In the genomic region with DNA sequence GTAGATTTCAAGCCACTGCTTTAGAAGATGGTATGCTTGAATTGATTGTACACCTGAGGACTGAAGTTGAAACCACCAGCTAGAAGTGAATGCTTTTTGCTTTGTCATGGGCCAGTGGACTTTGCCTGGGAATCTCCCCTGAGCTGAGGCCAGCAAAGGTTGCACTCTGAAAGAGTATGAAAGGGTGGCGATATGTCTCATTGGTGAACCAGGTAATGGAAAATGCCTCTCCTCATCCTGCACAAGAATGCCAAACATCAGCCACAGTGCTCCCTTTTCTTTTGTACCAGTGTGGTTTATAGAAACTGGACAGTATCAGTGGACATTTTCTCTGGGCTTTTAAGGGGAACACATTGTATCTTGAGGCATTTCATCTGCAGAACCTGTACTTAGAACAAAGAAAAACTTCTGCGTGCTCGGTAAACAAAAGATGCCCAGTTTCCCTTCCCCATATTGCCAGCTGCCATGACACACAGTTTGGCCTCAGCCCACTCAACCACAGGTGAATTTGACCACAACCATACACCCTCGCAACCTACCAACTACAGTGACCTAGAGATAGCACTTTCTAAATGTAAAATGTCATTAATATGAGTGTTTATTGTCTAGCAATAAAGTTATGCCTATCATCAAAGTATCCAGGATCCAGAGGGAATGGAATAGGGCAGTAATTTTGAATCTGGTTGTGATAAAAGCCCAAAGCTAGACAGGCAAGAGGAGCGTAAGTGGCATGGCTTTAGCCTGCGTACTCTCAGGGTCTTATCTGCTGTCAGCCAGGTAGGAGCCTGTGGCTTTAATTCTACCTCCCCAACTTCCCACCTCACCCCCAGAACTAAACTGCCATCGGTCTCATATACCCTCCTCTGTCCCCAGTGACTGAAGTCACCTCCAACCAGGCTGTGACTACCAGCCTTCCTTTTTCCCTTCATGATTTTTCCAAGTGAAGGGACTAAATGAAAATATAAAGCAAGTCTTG, we compare ENCODE assay signal across 1 cellular context.
TF ChIP-seq lines count a peak whose summit lies in the region.

No MANE protein-coding gene starts in this region.

TF ChIP-seq in GM12878, 131 proteins besides CTCF, POLR2A, EP300 and RAD21 (continued from another document and continues in another):
- TF ChIP-seq, protein P1, sequence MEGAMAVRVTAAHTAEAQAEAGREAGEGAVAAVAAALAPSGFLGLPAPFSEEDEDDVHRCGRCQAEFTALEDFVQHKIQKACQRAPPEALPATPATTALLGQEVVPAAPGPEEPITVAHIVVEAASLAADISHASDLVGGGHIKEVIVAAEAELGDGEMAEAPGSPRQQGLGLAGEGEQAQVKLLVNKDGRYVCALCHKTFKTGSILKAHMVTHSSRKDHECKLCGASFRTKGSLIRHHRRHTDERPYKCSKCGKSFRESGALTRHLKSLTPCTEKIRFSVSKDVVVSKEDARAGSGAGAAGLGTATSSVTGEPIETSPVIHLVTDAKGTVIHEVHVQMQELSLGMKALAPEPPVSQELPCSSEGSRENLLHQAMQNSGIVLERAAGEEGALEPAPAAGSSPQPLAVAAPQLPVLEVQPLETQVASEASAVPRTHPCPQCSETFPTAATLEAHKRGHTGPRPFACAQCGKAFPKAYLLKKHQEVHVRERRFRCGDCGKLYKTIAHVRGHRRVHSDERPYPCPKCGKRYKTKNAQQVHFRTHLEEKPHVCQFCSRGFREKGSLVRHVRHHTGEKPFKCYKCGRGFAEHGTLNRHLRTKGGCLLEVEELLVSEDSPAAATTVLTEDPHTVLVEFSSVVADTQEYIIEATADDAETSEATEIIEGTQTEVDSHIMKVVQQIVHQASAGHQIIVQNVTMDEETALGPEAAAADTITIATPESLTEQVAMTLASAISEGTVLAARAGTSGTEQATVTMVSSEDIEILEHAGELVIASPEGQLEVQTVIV (IDR thresholded peaks at IDR 0.05; ENCODE audit: borderline replicate concordance, partially characterized antibody), result no peak
- TF ChIP-seq SMARCA5 (IDR thresholded peaks at IDR 0.05), result peak; percentile 49; the same call in 1 of the 2 replicates
- TF ChIP-seq, protein P2, sequence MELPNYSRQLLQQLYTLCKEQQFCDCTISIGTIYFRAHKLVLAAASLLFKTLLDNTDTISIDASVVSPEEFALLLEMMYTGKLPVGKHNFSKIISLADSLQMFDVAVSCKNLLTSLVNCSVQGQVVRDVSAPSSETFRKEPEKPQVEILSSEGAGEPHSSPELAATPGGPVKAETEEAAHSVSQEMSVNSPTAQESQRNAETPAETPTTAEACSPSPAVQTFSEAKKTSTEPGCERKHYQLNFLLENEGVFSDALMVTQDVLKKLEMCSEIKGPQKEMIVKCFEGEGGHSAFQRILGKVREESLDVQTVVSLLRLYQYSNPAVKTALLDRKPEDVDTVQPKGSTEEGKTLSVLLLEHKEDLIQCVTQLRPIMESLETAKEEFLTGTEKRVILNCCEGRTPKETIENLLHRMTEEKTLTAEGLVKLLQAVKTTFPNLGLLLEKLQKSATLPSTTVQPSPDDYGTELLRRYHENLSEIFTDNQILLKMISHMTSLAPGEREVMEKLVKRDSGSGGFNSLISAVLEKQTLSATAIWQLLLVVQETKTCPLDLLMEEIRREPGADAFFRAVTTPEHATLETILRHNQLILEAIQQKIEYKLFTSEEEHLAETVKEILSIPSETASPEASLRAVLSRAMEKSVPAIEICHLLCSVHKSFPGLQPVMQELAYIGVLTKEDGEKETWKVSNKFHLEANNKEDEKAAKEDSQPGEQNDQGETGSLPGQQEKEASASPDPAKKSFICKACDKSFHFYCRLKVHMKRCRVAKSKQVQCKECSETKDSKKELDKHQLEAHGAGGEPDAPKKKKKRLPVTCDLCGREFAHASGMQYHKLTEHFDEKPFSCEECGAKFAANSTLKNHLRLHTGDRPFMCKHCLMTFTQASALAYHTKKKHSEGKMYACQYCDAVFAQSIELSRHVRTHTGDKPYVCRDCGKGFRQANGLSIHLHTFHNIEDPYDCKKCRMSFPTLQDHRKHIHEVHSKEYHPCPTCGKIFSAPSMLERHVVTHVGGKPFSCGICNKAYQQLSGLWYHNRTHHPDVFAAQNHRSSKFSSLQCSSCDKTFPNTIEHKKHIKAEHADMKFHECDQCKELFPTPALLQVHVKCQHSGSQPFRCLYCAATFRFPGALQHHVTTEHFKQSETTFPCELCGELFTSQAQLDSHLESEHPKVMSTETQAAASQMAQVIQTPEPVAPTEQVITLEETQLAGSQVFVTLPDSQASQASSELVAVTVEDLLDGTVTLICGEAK (IDR thresholded peaks at IDR 0.05; ENCODE audit: borderline replicate concordance), result peak; percentile 82; the same call in 1 of the 2 replicates
- TF ChIP-seq, protein P3, sequence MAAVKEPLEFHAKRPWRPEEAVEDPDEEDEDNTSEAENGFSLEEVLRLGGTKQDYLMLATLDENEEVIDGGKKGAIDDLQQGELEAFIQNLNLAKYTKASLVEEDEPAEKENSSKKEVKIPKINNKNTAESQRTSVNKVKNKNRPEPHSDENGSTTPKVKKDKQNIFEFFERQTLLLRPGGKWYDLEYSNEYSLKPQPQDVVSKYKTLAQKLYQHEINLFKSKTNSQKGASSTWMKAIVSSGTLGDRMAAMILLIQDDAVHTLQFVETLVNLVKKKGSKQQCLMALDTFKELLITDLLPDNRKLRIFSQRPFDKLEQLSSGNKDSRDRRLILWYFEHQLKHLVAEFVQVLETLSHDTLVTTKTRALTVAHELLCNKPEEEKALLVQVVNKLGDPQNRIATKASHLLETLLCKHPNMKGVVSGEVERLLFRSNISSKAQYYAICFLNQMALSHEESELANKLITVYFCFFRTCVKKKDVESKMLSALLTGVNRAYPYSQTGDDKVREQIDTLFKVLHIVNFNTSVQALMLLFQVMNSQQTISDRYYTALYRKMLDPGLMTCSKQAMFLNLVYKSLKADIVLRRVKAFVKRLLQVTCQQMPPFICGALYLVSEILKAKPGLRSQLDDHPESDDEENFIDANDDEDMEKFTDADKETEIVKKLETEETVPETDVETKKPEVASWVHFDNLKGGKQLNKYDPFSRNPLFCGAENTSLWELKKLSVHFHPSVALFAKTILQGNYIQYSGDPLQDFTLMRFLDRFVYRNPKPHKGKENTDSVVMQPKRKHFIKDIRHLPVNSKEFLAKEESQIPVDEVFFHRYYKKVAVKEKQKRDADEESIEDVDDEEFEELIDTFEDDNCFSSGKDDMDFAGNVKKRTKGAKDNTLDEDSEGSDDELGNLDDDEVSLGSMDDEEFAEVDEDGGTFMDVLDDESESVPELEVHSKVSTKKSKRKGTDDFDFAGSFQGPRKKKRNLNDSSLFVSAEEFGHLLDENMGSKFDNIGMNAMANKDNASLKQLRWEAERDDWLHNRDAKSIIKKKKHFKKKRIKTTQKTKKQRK (IDR thresholded peaks at IDR 0.05; ENCODE audit: low read depth, low read length), result no peak
- TF ChIP-seq IRF4 (IDR thresholded peaks at IDR 0.05; ENCODE audit: low read depth, low read length), result peak; percentile 87
- TF ChIP-seq MYC (IDR thresholded peaks at IDR 0.05; ENCODE audit: insufficient read depth, insufficient read length, insufficient replicate concordance, low read length, severe bottlenecking), result no peak
- TF ChIP-seq ZZZ3 (IDR thresholded peaks at IDR 0.05; ENCODE audit: control insufficient read depth, insufficient read length, low read depth), result no peak
- TF ChIP-seq CHD1 (IDR thresholded peaks at IDR 0.05; ENCODE audit: low read depth, low read length), result no peak
- no peak for TF ChIP-seq SIN3A (IDR thresholded peaks at IDR 0.05; ENCODE audit: low read depth, low read length)
- TF ChIP-seq, protein P4, sequence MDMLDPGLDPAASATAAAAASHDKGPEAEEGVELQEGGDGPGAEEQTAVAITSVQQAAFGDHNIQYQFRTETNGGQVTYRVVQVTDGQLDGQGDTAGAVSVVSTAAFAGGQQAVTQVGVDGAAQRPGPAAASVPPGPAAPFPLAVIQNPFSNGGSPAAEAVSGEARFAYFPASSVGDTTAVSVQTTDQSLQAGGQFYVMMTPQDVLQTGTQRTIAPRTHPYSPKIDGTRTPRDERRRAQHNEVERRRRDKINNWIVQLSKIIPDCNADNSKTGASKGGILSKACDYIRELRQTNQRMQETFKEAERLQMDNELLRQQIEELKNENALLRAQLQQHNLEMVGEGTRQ (IDR thresholded peaks at IDR 0.05; ENCODE audit: borderline replicate concordance, low read depth, low read length), result no peak
- peak; percentile 89 for TF ChIP-seq BMI1 (IDR thresholded peaks at IDR 0.05; ENCODE audit: borderline replicate concordance)
- peak; percentile 77 for TF ChIP-seq MEF2A (IDR thresholded peaks at IDR 0.05; ENCODE audit: insufficient read depth, low read depth, low read length)
- TF ChIP-seq CEBPB (IDR thresholded peaks at IDR 0.05; ENCODE audit: borderline replicate concordance in 1 of 2, low read depth in 2 of 2, low read length in 2 of 2), result peak in 1 of 2 experiments; percentile 64; a peak in 1 of 4 replicates
- TF ChIP-seq SRF (IDR thresholded peaks at IDR 0.05; ENCODE audit: low read depth in 2 of 2, low read length in 2 of 2), result no peak
- peak; percentile 57; the same call in 1 of the 2 replicates for TF ChIP-seq RAD51 (IDR thresholded peaks at IDR 0.05)
- peak; percentile 65 for TF ChIP-seq JUNB (IDR thresholded peaks at IDR 0.05)
- TF ChIP-seq, protein P5, sequence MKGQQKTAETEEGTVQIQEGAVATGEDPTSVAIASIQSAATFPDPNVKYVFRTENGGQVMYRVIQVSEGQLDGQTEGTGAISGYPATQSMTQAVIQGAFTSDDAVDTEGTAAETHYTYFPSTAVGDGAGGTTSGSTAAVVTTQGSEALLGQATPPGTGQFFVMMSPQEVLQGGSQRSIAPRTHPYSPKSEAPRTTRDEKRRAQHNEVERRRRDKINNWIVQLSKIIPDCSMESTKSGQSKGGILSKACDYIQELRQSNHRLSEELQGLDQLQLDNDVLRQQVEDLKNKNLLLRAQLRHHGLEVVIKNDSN (IDR thresholded peaks at IDR 0.05; ENCODE audit: borderline replicate concordance, extremely low read length, insufficient read depth, low read depth, low read length), result no peak
- peak; percentile 72 to 74 for TF ChIP-seq BHLHE40 (IDR thresholded peaks at IDR 0.05; ENCODE audit: borderline replicate concordance in 1 of 2, low read depth in 2 of 2, low read length in 1 of 2)
- no peak for TF ChIP-seq YBX1 (IDR thresholded peaks at IDR 0.05)
- no peak for TF ChIP-seq MXI1 (IDR thresholded peaks at IDR 0.05; ENCODE audit: low read depth, low read length)
- TF ChIP-seq ZSCAN29 (IDR thresholded peaks at IDR 0.05), result peak; percentile 10; the same call in 1 of the 2 replicates
- TF ChIP-seq, protein P6, sequence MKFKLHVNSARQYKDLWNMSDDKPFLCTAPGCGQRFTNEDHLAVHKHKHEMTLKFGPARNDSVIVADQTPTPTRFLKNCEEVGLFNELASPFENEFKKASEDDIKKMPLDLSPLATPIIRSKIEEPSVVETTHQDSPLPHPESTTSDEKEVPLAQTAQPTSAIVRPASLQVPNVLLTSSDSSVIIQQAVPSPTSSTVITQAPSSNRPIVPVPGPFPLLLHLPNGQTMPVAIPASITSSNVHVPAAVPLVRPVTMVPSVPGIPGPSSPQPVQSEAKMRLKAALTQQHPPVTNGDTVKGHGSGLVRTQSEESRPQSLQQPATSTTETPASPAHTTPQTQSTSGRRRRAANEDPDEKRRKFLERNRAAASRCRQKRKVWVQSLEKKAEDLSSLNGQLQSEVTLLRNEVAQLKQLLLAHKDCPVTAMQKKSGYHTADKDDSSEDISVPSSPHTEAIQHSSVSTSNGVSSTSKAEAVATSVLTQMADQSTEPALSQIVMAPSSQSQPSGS (IDR thresholded peaks at IDR 0.05; ENCODE audit: low read length), result peak; percentile 93
- TF ChIP-seq SMAD5 (IDR thresholded peaks at IDR 0.05; ENCODE audit: low read depth), result no peak
- no peak for TF ChIP-seq ZNF622 (IDR thresholded peaks at IDR 0.05)
- TF ChIP-seq DPF2 (IDR thresholded peaks at IDR 0.05), result peak; percentile 99
- TF ChIP-seq WRNIP1 (IDR thresholded peaks at IDR 0.05; ENCODE audit: borderline replicate concordance, low read depth, low read length), result no peak
- TF ChIP-seq FOXM1 (IDR thresholded peaks at IDR 0.05; ENCODE audit: low read depth, low read length), result peak; percentile 99
- peak; percentile 49 for TF ChIP-seq HDAC6 (IDR thresholded peaks at IDR 0.05; ENCODE audit: unreplicated experiment)
- TF ChIP-seq ZNF217 (IDR thresholded peaks at IDR 0.05), result peak; percentile 76; the same call in 1 of the 2 replicates
- TF ChIP-seq, protein P7, sequence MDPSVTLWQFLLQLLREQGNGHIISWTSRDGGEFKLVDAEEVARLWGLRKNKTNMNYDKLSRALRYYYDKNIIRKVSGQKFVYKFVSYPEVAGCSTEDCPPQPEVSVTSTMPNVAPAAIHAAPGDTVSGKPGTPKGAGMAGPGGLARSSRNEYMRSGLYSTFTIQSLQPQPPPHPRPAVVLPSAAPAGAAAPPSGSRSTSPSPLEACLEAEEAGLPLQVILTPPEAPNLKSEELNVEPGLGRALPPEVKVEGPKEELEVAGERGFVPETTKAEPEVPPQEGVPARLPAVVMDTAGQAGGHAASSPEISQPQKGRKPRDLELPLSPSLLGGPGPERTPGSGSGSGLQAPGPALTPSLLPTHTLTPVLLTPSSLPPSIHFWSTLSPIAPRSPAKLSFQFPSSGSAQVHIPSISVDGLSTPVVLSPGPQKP (IDR thresholded peaks at IDR 0.05; ENCODE audit: low read depth, low read length), result no peak
- no peak for TF ChIP-seq SUZ12 (IDR thresholded peaks at IDR 0.05; ENCODE audit: unreplicated experiment)
- TF ChIP-seq FOXK2 (IDR thresholded peaks at IDR 0.05), result no peak
- no peak for TF ChIP-seq JUND (IDR thresholded peaks at IDR 0.05; ENCODE audit: low read depth, low read length)
- no peak for TF ChIP-seq FOS (IDR thresholded peaks at IDR 0.05; ENCODE audit: borderline replicate concordance, extremely low read depth, insufficient read length)
- TF ChIP-seq, protein P8, sequence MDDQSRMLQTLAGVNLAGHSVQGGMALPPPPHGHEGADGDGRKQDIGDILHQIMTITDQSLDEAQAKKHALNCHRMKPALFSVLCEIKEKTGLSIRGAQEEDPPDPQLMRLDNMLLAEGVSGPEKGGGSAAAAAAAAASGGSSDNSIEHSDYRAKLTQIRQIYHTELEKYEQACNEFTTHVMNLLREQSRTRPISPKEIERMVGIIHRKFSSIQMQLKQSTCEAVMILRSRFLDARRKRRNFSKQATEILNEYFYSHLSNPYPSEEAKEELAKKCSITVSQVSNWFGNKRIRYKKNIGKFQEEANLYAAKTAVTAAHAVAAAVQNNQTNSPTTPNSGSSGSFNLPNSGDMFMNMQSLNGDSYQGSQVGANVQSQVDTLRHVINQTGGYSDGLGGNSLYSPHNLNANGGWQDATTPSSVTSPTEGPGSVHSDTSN (IDR thresholded peaks at IDR 0.05; ENCODE audit: insufficient replicate concordance, low read depth, low read length), result peak; percentile 14
- no peak for TF ChIP-seq SREBF2 (IDR thresholded peaks at IDR 0.05; ENCODE audit: low read length)
- TF ChIP-seq SMC3 (IDR thresholded peaks at IDR 0.05; ENCODE audit: borderline replicate concordance, low read length), result no peak; the same call in 1 of the 2 replicates
- peak in 1 of 2 experiments; percentile 47; a peak in 1 of 4 replicates for TF ChIP-seq ETV6 (conservative IDR thresholded peaks at IDR 0.05 in 1 of 2, IDR thresholded peaks at IDR 0.05 in 1 of 2; ENCODE audit: borderline replicate concordance in 1 of 2, low read depth in 1 of 2)
- TF ChIP-seq HCFC1 (IDR thresholded peaks at IDR 0.05; ENCODE audit: low read length), result 0 out of 2 replicates have a peak, but pooled peaks have one; percentile 27
- no peak; the same call in 1 of the 2 replicates for TF ChIP-seq TARDBP (IDR thresholded peaks at IDR 0.05; ENCODE audit: borderline replicate concordance)
- peak; percentile 93 for TF ChIP-seq CREM (IDR thresholded peaks at IDR 0.05; ENCODE audit: low read depth)
- TF ChIP-seq RBBP5 (conservative IDR thresholded peaks at IDR 0.05), result 0 out of 2 replicates have a peak, but pooled peaks have one; percentile 61
- no peak for TF ChIP-seq NR2C2 (IDR thresholded peaks at IDR 0.05; ENCODE audit: borderline replicate concordance, control insufficient read depth, insufficient read length, low read depth)
- TF ChIP-seq TCF7 (IDR thresholded peaks at IDR 0.05; ENCODE audit: borderline replicate concordance), result peak; percentile 19; the same call in 1 of the 2 replicates
